ENCODE assay signal across 15 cellular contexts in genomic region chr9:94928696-94929372, GRCh38.
A peak's percentile ranks its signal among the peaks of the same experiment; 100 is the strongest.
DNase-seq lines count a peak whose midpoint lies in the region; ATAC-seq and TF ChIP-seq lines count a peak whose summit lies in the region.
"Had no signal": no experiment of that assay in that cellular context is flagged by ENCODE, and none has a peak within 500 bp of the region (broad histone marks: within the 10 kb centered on the region; RNA-seq: fewer than 3 reads in every experiment).

No MANE protein-coding gene starts in this region.

- H3K9me1 ChIP-seq in IMR-90 (ENCODE audit: insufficient read depth, low read length) = peaks cover 27% of the 10 kb centered on the region

- 29% methylated on average over 5 of the region's 13 CpGs; no CpG with 5 or more reads in 1 of the 2 experiments for WGBS in IMR-90 (ENCODE audit: extremely low coverage in 2 of 2, insufficient read length in 1 of 2), 2 experiments

- H2AFZ ChIP-seq in IMR-90 (replicated peaks; ENCODE audit: low read length, poor library complexity) = peak overlapping the region; percentile 35
- H2AFZ ChIP-seq in PC-9 = no peak overlapping the region
- H2AFZ ChIP-seq in neural progenitor cell (replicated peaks) = no peak overlapping the region

- dilution Hi-C loops in IMR-90 (cut with HindIII; ENCODE audit: low sequenced_read_pairs, unreplicated experiment) = no loop called here

- TF ChIP-seq CTCF in IMR-90 (conservative IDR thresholded peaks at IDR 0.05; ENCODE audit: low read depth, low read length) = no peak
- TF ChIP-seq CTCF in PC-9 (conservative IDR thresholded peaks at IDR 0.05) = no peak
- no peak for TF ChIP-seq CTCF in dorsolateral prefrontal cortex (IDR thresholded peaks at IDR 0.05 in 54 of 56, conservative IDR thresholded peaks at IDR 0.05 in 2 of 56; ENCODE audit: low read depth in 1 of 56, partially characterized antibody in 56 of 56)
- no peak for TF ChIP-seq CTCF in neural progenitor cell (IDR thresholded peaks at IDR 0.05)
- no peak for TF ChIP-seq CTCF in CD4-positive, alpha-beta T cell (IDR thresholded peaks at IDR 0.05)

- peak overlapping the region; percentile 83 for H2BK120ac ChIP-seq in IMR-90 (ENCODE audit: low read depth, low read length)

- peak overlapping the region; percentile 94; the same call in 1 of the 2 replicates for H2AK5ac ChIP-seq in IMR-90 (ENCODE audit: low read depth, low read length)

- peak overlapping the region; percentile 82 for H4K5ac ChIP-seq in IMR-90 (ENCODE audit: low read depth, low read length)

- H3K4me3 ChIP-seq in IMR-90 (ENCODE audit: insufficient read depth, low read depth, low read length) (no peak overlapping the region), PC-9 (no peak overlapping the region), dorsolateral prefrontal cortex (peak overlapping the region in 2 of 59 donors; percentile 4 to 5), neural progenitor cell (no peak overlapping the region)
- H3K4me3 ChIP-seq: ascending aorta, pancreas had no signal

- peaks cover 14% of the 10 kb centered on the region for H3K4me1 ChIP-seq in IMR-90 (ENCODE audit: control insufficient read depth, insufficient read depth, low read length)
- H3K4me1 ChIP-seq in PC-9 (replicated peaks; ENCODE audit: insufficient read depth) = peaks cover 32% of the 10 kb centered on the region
- peaks cover 27% of the 10 kb centered on the region for H3K4me1 ChIP-seq in neural progenitor cell
- H3K4me1 ChIP-seq: pancreas had no signal

- H3K36me3 ChIP-seq in IMR-90 (ENCODE audit: control insufficient read depth, insufficient read depth, low read length) (peaks cover 3% of the 10 kb centered on the region; the same call in 1 of the 2 replicates), PC-9 (ENCODE audit: low read depth) (peaks cover 18% of the 10 kb centered on the region; the same call in 1 of the 2 replicates), neural progenitor cell (no peaks in the 10 kb centered on the region)
- H3K36me3 ChIP-seq: ascending aorta, pancreas had no signal

- H3K27ac Mint-ChIP-seq in neural progenitor cell = peak overlapping the region; percentile 67
- no peak overlapping the region for H3K27ac Mint-ChIP-seq in CD4-positive, alpha-beta T cell
- peak overlapping the region in 1 of 6 donors; percentile 54 for H3K27ac Mint-ChIP-seq in immature natural killer cell
- H3K27ac Mint-ChIP-seq: activated T-cell treated with anti-CD3 and anti-CD28 coated beads, Interleukin-2, amount 50 U/mL, for 72 hours; stimulated activated naive B cell treated with anti-CD40 and anti-IgM and Interleukin-4, amounts not matched to agents 10 μg/mL and 1 μg/mL and 100 μg/mL, for 72 hours had no signal

- no peak for TF ChIP-seq POLR2A in IMR-90 (IDR thresholded peaks at IDR 0.05; ENCODE audit: low read depth, low read length)

- H3K4me3 Mint-ChIP-seq in neural progenitor cell = no peak overlapping the region
- H3K4me3 Mint-ChIP-seq in CD4-positive, alpha-beta T cell = no peak overlapping the region
- H3K4me3 Mint-ChIP-seq in immature natural killer cell = no peak overlapping the region
- H3K4me3 Mint-ChIP-seq: activated T-cell treated with anti-CD3 and anti-CD28 coated beads, Interleukin-2, amount 50 U/mL, for 72 hours; stimulated activated naive B cell treated with anti-CD40 and anti-IgM and Interleukin-4, amounts not matched to agents 10 μg/mL and 1 μg/mL and 100 μg/mL, for 72 hours had no signal

- H3K79me1 ChIP-seq in IMR-90 (ENCODE audit: low read depth in 1 of 2, low read length in 2 of 2) = peaks cover 16 to 39% of the 10 kb centered on the region in 2 experiments

- CTCF ChIA-PET in IMR-90 (lab: Yijun Ruan, JAX) = no interaction called here
- CTCF ChIA-PET in PC-9 (lab: Charles Lee) = no interaction called here
- CTCF ChIA-PET in CD4-positive, alpha-beta T cell (lab: Charles Lee) = no interaction called here

- H3K56ac ChIP-seq in IMR-90 (ENCODE audit: extremely low read depth, insufficient read depth, low read length) = no peak overlapping the region

- H3K27me3 ChIP-seq in IMR-90 (ENCODE audit: control insufficient read depth, insufficient read depth, low read length) = no peaks in the 10 kb centered on the region
- H3K27me3 ChIP-seq in PC-9 (ENCODE audit: insufficient read depth, low read depth) = no peaks in the 10 kb centered on the region
- H3K27me3 ChIP-seq in dorsolateral prefrontal cortex = no peaks in the 10 kb centered on the region
- no peaks in the 10 kb centered on the region for H3K27me3 ChIP-seq in neural progenitor cell
- no peaks in the 10 kb centered on the region for H3K27me3 ChIP-seq in CD4-positive, alpha-beta T cell (ENCODE audit: control insufficient read depth, insufficient read depth, low read length)
- H3K27me3 ChIP-seq: ascending aorta, pancreas had no signal

- H4K20me1 ChIP-seq in IMR-90 (ENCODE audit: insufficient read depth, low read length) (no peaks in the 10 kb centered on the region), PC-9 (ENCODE audit: insufficient read depth) (no peaks in the 10 kb centered on the region), neural progenitor cell (ENCODE audit: low read depth) (no peaks in the 10 kb centered on the region)

- H3K18ac ChIP-seq in IMR-90 (ENCODE audit: low read depth, low read length) = peak overlapping the region; percentile 69

- H2BK5ac ChIP-seq in IMR-90 (ENCODE audit: low read depth, low read length, poor library complexity, severe bottlenecking) = peak overlapping the region; percentile 38

- H3K9me2 ChIP-seq in PC-9 (ENCODE audit: insufficient read depth) = no peaks in the 10 kb centered on the region

- H2AK9ac ChIP-seq in IMR-90 (replicated peaks; ENCODE audit: low read depth, low read length, poor library complexity) = peak overlapping the region; percentile 17

- H3K9me3 Mint-ChIP-seq in neural progenitor cell (no peaks in the 10 kb centered on the region), immature natural killer cell (no peaks in the 10 kb centered on the region)
- H3K9me3 Mint-ChIP-seq in CD4-positive, alpha-beta T cell = no peaks in the 10 kb centered on the region
- H3K9me3 Mint-ChIP-seq: activated T-cell treated with anti-CD3 and anti-CD28 coated beads, Interleukin-2, amount 50 U/mL, for 72 hours; stimulated activated naive B cell treated with anti-CD40 and anti-IgM and Interleukin-4, amounts not matched to agents 10 μg/mL and 1 μg/mL and 100 μg/mL, for 72 hours had no signal

- in situ Hi-C loops in IMR-90 (cut with MboI; ENCODE audit: low sequenced_read_pairs) = no loop called here

- H3K27me3 Mint-ChIP-seq in neural progenitor cell (ENCODE audit: insufficient read depth, low read depth) = peaks cover 2% of the 10 kb centered on the region
- H3K27me3 Mint-ChIP-seq in CD4-positive, alpha-beta T cell = no peaks in the 10 kb centered on the region
- H3K27me3 Mint-ChIP-seq in immature natural killer cell (ENCODE audit: low read depth in 3 of 3) = no peaks in the 10 kb centered on the region
- H3K27me3 Mint-ChIP-seq: stimulated activated naive B cell treated with anti-CD40 and anti-IgM and Interleukin-4, amounts not matched to agents 10 μg/mL and 1 μg/mL and 100 μg/mL, for 72 hours had no signal

- peak overlapping the region; percentile 70 for H4K91ac ChIP-seq in IMR-90 (ENCODE audit: insufficient read depth, low read depth, low read length)

- peaks cover 18% of the 10 kb centered on the region for H3K79me2 ChIP-seq in PC-9 (ENCODE audit: low read depth)
- no peaks in the 10 kb centered on the region for H3K79me2 ChIP-seq in neural progenitor cell (ENCODE audit: low read depth)

- peak overlapping the region; percentile 76 for H3K4ac ChIP-seq in IMR-90 (ENCODE audit: low read depth, low read length)

- no peak for ATAC-seq in IMR-90 (ENCODE audit: low read depth)
- ATAC-seq in GM18907 (IDR thresholded peaks at IDR 0.05; ENCODE audit: unreplicated experiment) = no peak
- ATAC-seq in CD4-positive, alpha-beta T cell (ENCODE audit: poor library complexity) = no peak
- ATAC-seq: activated T-cell treated with anti-CD3 and anti-CD28 coated beads, Interleukin-2, amount 50 U/mL, for 72 hours; stimulated activated naive B cell treated with anti-CD40 and anti-IgM and Interleukin-4, amounts not matched to agents 10 μg/mL and 1 μg/mL and 100 μg/mL, for 72 hours had no signal

- POLR2A ChIA-PET in IMR-90 (lab: Charles Lee; ENCODE audit: unreplicated experiment) = no interaction called here
- POLR2A ChIA-PET in PC-9 (lab: Charles Lee; ENCODE audit: unreplicated experiment) = interaction anchor here (0.6 to 1.0 kb wide), 6 partner anchors 12 to 111 kb away, joined by 3 to 7 read pairs (median 4); no protein-coding TSS in a partner anchor
- POLR2A ChIA-PET in CD4-positive, alpha-beta T cell (lab: Charles Lee) = no interaction called here

- H3K4me2 ChIP-seq in IMR-90 (ENCODE audit: low read depth, low read length) (no peak overlapping the region), PC-9 (no peak overlapping the region), neural progenitor cell (peak overlapping the region; percentile 7)
- H3K4me2 ChIP-seq: KMS-11 had no signal

- H3K4me1 Mint-ChIP-seq in neural progenitor cell = peaks cover 46% of the 10 kb centered on the region
- no peaks in the 10 kb centered on the region for H3K4me1 Mint-ChIP-seq in CD4-positive, alpha-beta T cell (ENCODE audit: low read depth)
- H3K4me1 Mint-ChIP-seq in immature natural killer cell = no peaks in the 10 kb centered on the region
- H3K4me1 Mint-ChIP-seq: stimulated activated naive B cell treated with anti-CD40 and anti-IgM and Interleukin-4, amounts not matched to agents 10 μg/mL and 1 μg/mL and 100 μg/mL, for 72 hours had no signal

- peaks cover 15% of the 10 kb centered on the region for H3K36me3 Mint-ChIP-seq in neural progenitor cell
- no peaks in the 10 kb centered on the region for H3K36me3 Mint-ChIP-seq in CD4-positive, alpha-beta T cell (ENCODE audit: low read depth)
- peaks cover 3 to 11% (median 4%) of the 10 kb centered on the region in 3 donors for H3K36me3 Mint-ChIP-seq in immature natural killer cell

- BruUV-seq in IMR-90 (replicated peaks; lab: Mats Ljungman, UMichigan) (no TSS peak), PC-9 (replicated peaks; lab: Mats Ljungman, UMichigan) (TSS peak; percentile 13)

- peak overlapping the region; percentile 83 for H3K14ac ChIP-seq in IMR-90 (replicated peaks; ENCODE audit: low read depth, low read length)

- H3F3A ChIP-seq in PC-9 (ENCODE audit: insufficient read depth, low read depth) (peaks cover 33% of the 10 kb centered on the region), neural progenitor cell (ENCODE audit: low read depth) (peaks cover 5% of the 10 kb centered on the region)

- peak; percentile 45 for DNase-seq in IMR-90
- no peak for DNase-seq in PC-9
- DNase-seq in dorsolateral prefrontal cortex = peak in 1 of 10 donors; percentile 66
- no peak for DNase-seq in neural progenitor cell (ENCODE audit: low spot score)
- no peak for DNase-seq in CD4-positive, alpha-beta T cell
- DNase-seq in immature natural killer cell = no peak
- DNase-seq: activated T-cell treated with anti-CD3 and anti-CD28 coated beads, Interleukin-2, amount 50 U/mL, for 72 hours; DMS153; NCI-H510A; pancreas; stimulated activated CD4-positive, alpha-beta T cell treated with anti-CD3 and anti-CD28 coated beads, Interleukin-2, amount 100 ng/mL, for 24 hours; stimulated activated naive B cell treated with anti-CD40 and anti-IgM and Interleukin-4, amounts not matched to agents 10 μg/mL and 1 μg/mL and 100 μg/mL, for 72 hours had no signal

- H3K9me3 ChIP-seq in IMR-90 (ENCODE audit: control insufficient read depth, insufficient read depth, low read length) = no peaks in the 10 kb centered on the region
- no peaks in the 10 kb centered on the region for H3K9me3 ChIP-seq in PC-9 (ENCODE audit: insufficient read depth, low read depth)
- no peaks in the 10 kb centered on the region for H3K9me3 ChIP-seq in neural progenitor cell (ENCODE audit: low read depth)
- H3K9me3 ChIP-seq in CD4-positive, alpha-beta T cell (ENCODE audit: control insufficient read depth, low read length) = no peaks in the 10 kb centered on the region
- H3K9me3 ChIP-seq: ascending aorta, pancreas had no signal

- H2BK20ac ChIP-seq in IMR-90 (ENCODE audit: low read depth, low read length) = peak overlapping the region; percentile 69

- TF ChIP-seq RAD21 in IMR-90 (IDR thresholded peaks at IDR 0.05; ENCODE audit: low read length) = no peak

- peak overlapping the region; percentile 79; the same call in 2 of the 3 replicates for H2BK15ac ChIP-seq in IMR-90 (ENCODE audit: low read depth, low read length)

- H3K27ac ChIP-seq in IMR-90 (ENCODE audit: insufficient read depth, low read length) = no peak overlapping the region
- H3K27ac ChIP-seq in PC-9 = no peak overlapping the region
- peak overlapping the region in 51 of 59 donors; percentile 3 to 80 (median 60) for H3K27ac ChIP-seq in dorsolateral prefrontal cortex
- H3K27ac ChIP-seq in neural progenitor cell = no peak overlapping the region
- H3K27ac ChIP-seq in CD4-positive, alpha-beta T cell (ENCODE audit: low read depth, low read length) = no peak overlapping the region
- H3K27ac ChIP-seq: KMS-11 had no signal

- peak overlapping the region; percentile 70 for H3K23ac ChIP-seq in IMR-90 (ENCODE audit: low read depth, low read length)

- H4K8ac ChIP-seq in IMR-90 (ENCODE audit: low read depth in 2 of 2, low read length in 2 of 2) = peak overlapping the region; percentile 64 to 82; a peak in 3 of 4 replicates

- intact Hi-C loops in IMR-90 (cut with micrococcal nuclease) = no loop called here
- intact Hi-C loops in PC-9 (cut with micrococcal nuclease; ENCODE audit: unreplicated experiment) = no loop called here
- intact Hi-C loops in dorsolateral prefrontal cortex (cut with DNase I) = no loop called here
- intact Hi-C loops in CD4-positive, alpha-beta T cell (cut with DNase I, micrococcal nuclease) = no loop called here

- H3K9ac ChIP-seq in IMR-90 (ENCODE audit: low read depth, low read length) (no peak overlapping the region), neural progenitor cell (no peak overlapping the region)
- H3K9ac ChIP-seq: KMS-11 had no signal

Comparison
In these comparisons a context has a peak if more than half of its experiments do, and no peak if none do; other contexts are left out.
1. H3K27ac ChIP-seq: peak in dorsolateral prefrontal cortex (51 of 59); none in IMR-90 (single experiment), PC-9 (single experiment), neural progenitor cell (single experiment) and CD4-positive, alpha-beta T cell (single experiment).